In genomic region chr19:43618921-43619261, GRCh38 we compare ENCODE assay signal across 8 cellular contexts. TPM values are rescaled to one million over a fixed set of nuclear protein-coding genes. Genes with fewer than 3 reads are reported as not detected.
DNase-seq lines count a peak whose midpoint lies in the region; ATAC-seq and TF ChIP-seq lines count a peak whose summit lies in the region.

No MANE protein-coding gene starts in this region.

- H3K27me3 Mint-ChIP-seq in neural crest cell (ENCODE audit: low read depth): peaks cover 10% of the 10 kb centered on the region

- H3K9me3 ChIP-seq in esophagus squamous epithelium: no peaks in the 10 kb centered on the region

- DNase-seq in NOMO-1 treated with DMSO at 0.1 percent for 48 hours (lab: John Stamatoyannopoulos, UW; ENCODE audit: unreplicated experiment): peak; percentile 11
- DNase-seq in NOMO-1 treated with dmso at 0.1 percent for 144 hours (lab: John Stamatoyannopoulos, UW; ENCODE audit: unreplicated experiment): no peak
- DNase-seq in NCI-H2029 (lab: John Stamatoyannopoulos, UW): peak; percentile 72
- DNase-seq in activated CD4-positive, alpha-beta T cell treated with anti-CD3 and anti-CD28 coated beads, Interleukin-2, amount 50 U/mL, for 1 hour: peak; percentile 13
- no peak for DNase-seq in esophagus squamous epithelium (lab: John Stamatoyannopoulos, UW)
- peak; percentile 47 for DNase-seq in neural crest cell (ENCODE audit: low read depth, low spot score)
- no peak for DNase-seq in DMS53 treated with DMSO at 0.1 percent for 48 hours (lab: John Stamatoyannopoulos, UW; ENCODE audit: unreplicated experiment)

- TF ChIP-seq CTCF in esophagus squamous epithelium (IDR thresholded peaks at IDR 0.05) (no peak), neural crest cell (conservative IDR thresholded peaks at IDR 0.05) (no peak)

- peak overlapping the region; percentile 95 for H3K4me3 Mint-ChIP-seq in neural crest cell

- TF ChIP-seq POLR2A in esophagus squamous epithelium (IDR thresholded peaks at IDR 0.05): no peak

- H3K27me3 ChIP-seq in esophagus squamous epithelium: no peaks in the 10 kb centered on the region

- H3K36me3 Mint-ChIP-seq in neural crest cell (ENCODE audit: low read depth): peaks cover 20% of the 10 kb centered on the region

- ATAC-seq in HG02763 (IDR thresholded peaks at IDR 0.05; ENCODE audit: unreplicated experiment): peak; percentile 9

- peaks cover 0 to 6% (median 0%) of the 10 kb centered on the region in 3 donors for H3K36me3 ChIP-seq in esophagus squamous epithelium

- peaks cover 3% of the 10 kb centered on the region for H3K9me3 Mint-ChIP-seq in neural crest cell

- H3K27ac ChIP-seq in esophagus squamous epithelium: peak overlapping the region; percentile 88 to 96 (median 92)

- H3K4me3 ChIP-seq in esophagus squamous epithelium: peak overlapping the region; percentile 66 to 90 (median 72)

- H3K4me1 ChIP-seq in esophagus squamous epithelium: peaks cover 14 to 30% (median 15%) of the 10 kb centered on the region in 3 donors

- peak overlapping the region; percentile 99 for H3K27ac Mint-ChIP-seq in neural crest cell (ENCODE audit: unreplicated experiment)

- intact Hi-C loops in esophagus squamous epithelium (cut with DNase I): no loop called here

- H3K4me1 Mint-ChIP-seq in neural crest cell: peaks cover 40% of the 10 kb centered on the region

- 0% methylated on average over 1 to 2 of the region's 14 CpGs for WGBS in esophagus squamous epithelium, 2 donors

RNA-seq across cellular contexts. Expression of gene ZNF428, which starts 0.5 kb away (rescaled TPM):
- total RNA-seq in esophagus squamous epithelium (10 to 100 TPM in 2 of 4 donors, 1 to 10 TPM in 2; 7.9 to 19.3 (median 11.8) TPM), neural crest cell (114 and 117 TPM in 2 replicates)

RNA-seq across cellular contexts. Expression of gene SRRM5, which starts 7.0 kb away (rescaled TPM):
- under 1 TPM in 1 of 4 donors, not detected in 3; 0.38 TPM for total RNA-seq in esophagus squamous epithelium
- 0.41 and 0.51 TPM in 2 replicates for total RNA-seq in neural crest cell

RNA-seq across cellular contexts. Expression of gene CADM4, which starts 20.8 kb away (rescaled TPM):
- total RNA-seq in esophagus squamous epithelium (10 to 100 TPM in 3 of 4 donors, 1 to 10 TPM in 1; 8.8 to 22.8 (median 10.5) TPM), neural crest cell (74.4 and 78.5 TPM in 2 replicates)

RNA-seq across cellular contexts. Expression of gene ZNF576, which starts 22.5 kb away (rescaled TPM):
- total RNA-seq in esophagus squamous epithelium (10 to 100 TPM in 2 of 4 donors, 1 to 10 TPM in 2; 4.2 to 16.8 (median 10.0) TPM), neural crest cell (18.3 and 19.7 TPM in 2 replicates)

RNA-seq across cellular contexts. Expression of gene IRGQ, which starts 23.0 kb away (rescaled TPM):
- total RNA-seq in esophagus squamous epithelium (10 to 100 TPM in 3 of 4 donors, 1 to 10 TPM in 1; 9.6 to 18.4 (median 15.1) TPM), neural crest cell (52.9 and 53.5 TPM in 2 replicates)

Comparison
In these comparisons a context has a peak if more than half of its experiments do, and no peak if none do; other contexts are left out.
1. DNase-seq: peak in NOMO-1 treated with DMSO at 0.1 percent for 48 hours (single experiment), NCI-H2029 (single experiment), activated CD4-positive, alpha-beta T cell treated with anti-CD3 and anti-CD28 coated beads, Interleukin-2, amount 50 U/mL, for 1 hour (single experiment) and neural crest cell (single experiment); none in NOMO-1 treated with dmso at 0.1 percent for 144 hours (single experiment), esophagus squamous epithelium (single experiment) and DMS53 treated with DMSO at 0.1 percent for 48 hours (single experiment).